In the genomic region with DNA sequence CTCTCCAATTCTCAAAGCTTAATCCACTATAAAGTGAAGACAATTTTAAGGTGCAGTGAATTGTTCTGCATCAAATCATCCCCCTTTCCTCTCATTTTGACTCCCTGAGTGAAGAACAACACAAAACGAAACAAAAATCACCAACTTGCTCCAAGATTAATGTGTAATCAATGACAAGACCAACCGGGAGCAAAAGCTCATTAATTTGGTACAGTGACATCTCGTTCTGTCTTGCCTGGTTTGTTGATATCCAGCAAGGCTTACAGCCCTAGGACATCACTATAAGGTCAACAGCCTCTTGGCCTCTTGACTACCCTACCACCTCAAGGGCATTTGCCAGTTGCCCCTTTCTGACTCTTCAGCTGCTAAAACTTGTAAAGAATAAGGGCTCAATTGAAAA, we compare ENCODE assay signal across 29 cellular contexts.
"Had no signal": no experiment of that assay in that cellular context is flagged by ENCODE, and none has a peak within 500 bp of the region (broad histone marks: within the 10 kb centered on the region; RNA-seq: fewer than 3 reads in every experiment).

No MANE protein-coding gene starts in this region.

- H3K4me3 ChIP-seq: stomach, suprapubic skin, testis, thoracic aorta, thyroid gland, tibial artery, tibial nerve, transverse colon, upper lobe of left lung, upper lobe of right lung, uterus, vagina had no signal

- DNase-seq: stimulated activated CD4-positive, alpha-beta T cell treated with anti-CD3 and anti-CD28 coated beads, Interleukin-2, amount 100 ng/mL, for 48 hours; stimulated activated CD4-positive, alpha-beta T cell treated with anti-CD3 and anti-CD28 coated beads, Interleukin-4, amount 100 ng/mL, for 1 hour; stimulated activated CD4-positive, alpha-beta T cell treated with anti-CD3 and anti-CD28 coated beads, Interleukin-4, amount 100 ng/mL, for 24 hours; stimulated activated CD4-positive, alpha-beta T cell treated with anti-CD3 and anti-CD28 coated beads, Interleukin-4, amount 100 ng/mL, for 4 hours; stimulated activated CD8-positive, alpha-beta memory T cell treated with anti-CD3 and anti-CD28 coated beads, Interleukin-4, amount 100 ng/mL, for 48 hours; stimulated activated naive B cell treated with anti-CD40 and anti-IgM and Interleukin-4, amounts not matched to agents 10 μg/mL and 1 μg/mL and 100 μg/mL, for 72 hours; stimulated activated naive CD4-positive, alpha-beta T cell; stimulated activated naive CD4-positive, alpha-beta T cell treated with Interleukin-2 at 50 U/mL for 16 hours; stimulated activated naive CD8-positive, alpha-beta T cell treated with anti-CD3 and anti-CD28 coated beads, Interleukin-15, amount 100 ng/mL, for 72 hours; stimulated activated naive CD8-positive, alpha-beta T cell treated with anti-CD3 and anti-CD28 coated beads, Interleukin-15, Interleukin-2, amounts not matched to agents 100 U/mL and 50 U/mL, for 24 hours; stomach; substantia nigra; testis; thyroid gland; tibial artery; transverse colon; trophoblast cell; upper lobe of left lung; upper lobe of right lung; uterus had no signal

- H3K27ac ChIP-seq: stomach, suprapubic skin, testis, thoracic aorta, thyroid gland, tibial artery, tibial nerve, transverse colon, upper lobe of left lung, upper lobe of right lung, uterus, vagina had no signal

- H3K27me3 ChIP-seq: stomach, suprapubic skin, testis, thyroid gland, tibial artery, tibial nerve, transverse colon, upper lobe of left lung, upper lobe of right lung, uterus, vagina had no signal

- H3K36me3 Mint-ChIP-seq: stimulated activated effector memory CD8-positive, alpha-beta T cell treated with anti-CD3 and anti-CD28 coated beads, Interleukin-12 subunit alpha, Interleukin-12 subunit beta, amount 100 ng/mL, for 72 hours; stimulated activated memory B cell treated with anti-CD40 and anti-IgM and Interleukin-4, amounts not matched to agents 10 μg/mL and 1 μg/mL and 100 μg/mL, for 72 hours; stimulated activated naive B cell treated with anti-CD40 and anti-IgM and Interleukin-4, amounts not matched to agents 10 μg/mL and 1 μg/mL and 100 μg/mL, for 72 hours; type B pancreatic cell had no signal

- H3K9me3 Mint-ChIP-seq: stimulated activated memory B cell treated with anti-CD40 and anti-IgM and Interleukin-4, amounts not matched to agents 10 μg/mL and 1 μg/mL and 100 μg/mL, for 72 hours; stimulated activated naive CD8-positive, alpha-beta T cell treated with anti-CD3 and anti-CD28 coated beads, Interleukin-15, amount 100 ng/mL, for 72 hours; type B pancreatic cell had no signal

- H3K4me1 ChIP-seq: stomach, suprapubic skin, testis, thyroid gland, tibial artery, tibial nerve, transverse colon, upper lobe of left lung, upper lobe of right lung, uterus, vagina had no signal

- H3K4me3 Mint-ChIP-seq: stimulated activated effector memory CD8-positive, alpha-beta T cell treated with anti-CD3 and anti-CD28 coated beads, Interleukin-12 subunit alpha, Interleukin-12 subunit beta, amount 100 ng/mL, for 72 hours; stimulated activated memory B cell treated with anti-CD40 and anti-IgM and Interleukin-4, amounts not matched to agents 10 μg/mL and 1 μg/mL and 100 μg/mL, for 72 hours; stimulated activated naive B cell treated with anti-CD40 and anti-IgM and Interleukin-4, amounts not matched to agents 10 μg/mL and 1 μg/mL and 100 μg/mL, for 72 hours; stimulated activated naive CD8-positive, alpha-beta T cell treated with anti-CD3 and anti-CD28 coated beads, Interleukin-15, amount 100 ng/mL, for 72 hours; stimulated activated naive CD8-positive, alpha-beta T cell treated with anti-CD3 and anti-CD28 coated beads, Interleukin-15, Interleukin-2, amounts not matched to agents 100 ng/mL and 50 ng/mL, for 24 hours; type B pancreatic cell had no signal

- ATAC-seq: stimulated activated effector memory CD8-positive, alpha-beta T cell treated with anti-CD3 and anti-CD28 coated beads, Interleukin-12 subunit alpha, Interleukin-12 subunit beta, amount 100 ng/mL, for 72 hours; stimulated activated memory B cell treated with anti-CD40 and anti-IgM and Interleukin-4, amounts not matched to agents 10 μg/mL and 1 μg/mL and 100 μg/mL, for 72 hours; stimulated activated naive B cell treated with anti-CD40 and anti-IgM and Interleukin-4, amounts not matched to agents 10 μg/mL and 1 μg/mL and 100 μg/mL, for 72 hours; stimulated activated naive CD8-positive, alpha-beta T cell treated with anti-CD3 and anti-CD28 coated beads, Interleukin-15, amount 100 ng/mL, for 72 hours; stimulated activated naive CD8-positive, alpha-beta T cell treated with anti-CD3 and anti-CD28 coated beads, Interleukin-15, Interleukin-2, amounts not matched to agents 100 U/mL and 50 U/mL, for 24 hours; upper lobe of right lung had no signal

- FAIRE-seq: urothelium cell line had no signal

- H3K9me3 ChIP-seq: stomach, suprapubic skin, testis, thoracic aorta, thyroid gland, tibial artery, tibial nerve, transverse colon, upper lobe of left lung, upper lobe of right lung, uterus, vagina had no signal

- H3K27ac Mint-ChIP-seq: stimulated activated effector memory CD8-positive, alpha-beta T cell treated with anti-CD3 and anti-CD28 coated beads, Interleukin-12 subunit alpha, Interleukin-12 subunit beta, amount 100 ng/mL, for 72 hours; stimulated activated memory B cell treated with anti-CD40 and anti-IgM and Interleukin-4, amounts not matched to agents 10 μg/mL and 1 μg/mL and 100 μg/mL, for 72 hours; stimulated activated naive B cell treated with anti-CD40 and anti-IgM and Interleukin-4, amounts not matched to agents 10 μg/mL and 1 μg/mL and 100 μg/mL, for 72 hours; stimulated activated naive CD8-positive, alpha-beta T cell treated with anti-CD3 and anti-CD28 coated beads, Interleukin-15, amount 100 ng/mL, for 72 hours; stimulated activated naive CD8-positive, alpha-beta T cell treated with anti-CD3 and anti-CD28 coated beads, Interleukin-15, Interleukin-2, amounts not matched to agents 100 ng/mL and 50 ng/mL, for 24 hours; type B pancreatic cell had no signal

- H3K36me3 ChIP-seq: stomach, suprapubic skin, thoracic aorta, thyroid gland, tibial artery, transverse colon, upper lobe of left lung, upper lobe of right lung, uterus, vagina had no signal

- H3K4me1 Mint-ChIP-seq: stimulated activated effector memory CD8-positive, alpha-beta T cell treated with anti-CD3 and anti-CD28 coated beads, Interleukin-12 subunit alpha, Interleukin-12 subunit beta, amount 100 ng/mL, for 72 hours; stimulated activated memory B cell treated with anti-CD40 and anti-IgM and Interleukin-4, amounts not matched to agents 10 μg/mL and 1 μg/mL and 100 μg/mL, for 72 hours; stimulated activated naive B cell treated with anti-CD40 and anti-IgM and Interleukin-4, amounts not matched to agents 10 μg/mL and 1 μg/mL and 100 μg/mL, for 72 hours; stimulated activated naive CD8-positive, alpha-beta T cell treated with anti-CD3 and anti-CD28 coated beads, Interleukin-15, amount 100 ng/mL, for 72 hours had no signal

- H3K27me3 Mint-ChIP-seq: stimulated activated memory B cell treated with anti-CD40 and anti-IgM and Interleukin-4, amounts not matched to agents 10 μg/mL and 1 μg/mL and 100 μg/mL, for 72 hours; stimulated activated naive B cell treated with anti-CD40 and anti-IgM and Interleukin-4, amounts not matched to agents 10 μg/mL and 1 μg/mL and 100 μg/mL, for 72 hours; stimulated activated naive CD8-positive, alpha-beta T cell treated with anti-CD3 and anti-CD28 coated beads, Interleukin-15, amount 100 ng/mL, for 72 hours; stimulated activated naive CD8-positive, alpha-beta T cell treated with anti-CD3 and anti-CD28 coated beads, Interleukin-15, Interleukin-2, amounts not matched to agents 100 ng/mL and 50 ng/mL, for 24 hours had no signal
